Comparison of ENCODE assay signal across 1 cellular context in genomic region chr10:24196426-24197039, GRCh38.
TF ChIP-seq lines count a peak whose summit lies in the region.

No MANE protein-coding gene starts in this region.

TF ChIP-seq in H1, 55 proteins besides CTCF, POLR2A, EP300 and RAD21 (continued from another document):
- TF ChIP-seq ASH2L (IDR thresholded peaks at IDR 0.05; ENCODE audit: low read length) (no peak), CREB1 (IDR thresholded peaks at IDR 0.05) (0 out of 2 replicates have a peak, but pooled peaks have one; percentile 16), BCL11A (IDR thresholded peaks at IDR 0.05; ENCODE audit: low read depth in 2 of 2, low read length in 2 of 2) (no peak), RXRA (IDR thresholded peaks at IDR 0.05; ENCODE audit: insufficient read depth, low read depth, low read length) (0 out of 2 replicates have a peak, but pooled peaks have one; percentile 22), EGR1 (IDR thresholded peaks at IDR 0.05; ENCODE audit: borderline replicate concordance, low read depth, low read length) (no peak), CEBPB (IDR thresholded peaks at IDR 0.05; ENCODE audit: low read depth, low read length) (no peak), TAF7 (optimal IDR thresholded peaks at IDR 0.05; ENCODE audit: borderline replicate concordance, low read depth, low read length) (no peak), ATF3 (IDR thresholded peaks at IDR 0.05; ENCODE audit: insufficient read depth, low read depth, low read length) (no peak), FOSL1 (IDR thresholded peaks at IDR 0.05; ENCODE audit: insufficient read depth, low read depth, low read length) (no peak), TBP (IDR thresholded peaks at IDR 0.05; ENCODE audit: low read depth, low read length) (no peak), KDM1A (IDR thresholded peaks at IDR 0.05; ENCODE audit: borderline replicate concordance, low read length) (no peak), SP1 (IDR thresholded peaks at IDR 0.05; ENCODE audit: low read depth, low read length) (no peak)
